ENCODE assay signal across 24 cellular contexts in the genomic region with DNA sequence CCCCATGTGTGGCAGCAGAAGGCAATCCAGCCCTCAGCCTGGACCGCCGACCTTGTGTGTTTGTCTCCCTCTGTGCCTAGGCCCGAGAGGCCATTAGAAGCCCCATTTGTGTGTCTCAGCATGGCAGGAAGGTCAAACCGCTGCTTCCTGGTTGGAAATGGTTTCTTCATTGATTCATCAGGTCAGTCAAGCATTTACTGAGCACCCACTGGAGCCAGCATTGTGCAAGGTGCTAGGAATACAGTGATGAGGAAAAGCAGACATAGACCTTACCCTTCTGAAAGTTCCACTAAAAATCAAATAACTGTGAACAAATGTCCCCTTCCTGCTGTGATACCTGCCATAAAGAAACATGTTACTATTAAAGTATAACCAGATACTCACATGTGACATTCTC.
DNase-seq lines count a peak whose midpoint lies in the region; ATAC-seq and TF ChIP-seq lines count a peak whose summit lies in the region.
"Had no signal": no experiment of that assay in that cellular context is flagged by ENCODE, and none has a peak within 500 bp of the region (broad histone marks: within the 10 kb centered on the region; RNA-seq: fewer than 3 reads in every experiment).

No MANE protein-coding gene starts in this region.

- ATAC-seq in upper lobe of left lung (ENCODE audit: low FRiP score in 2 of 2) (no peak), HG03460 (IDR thresholded peaks at IDR 0.05; ENCODE audit: unreplicated experiment) (no peak)
- ATAC-seq: activated naive CD8-positive, alpha-beta T cell treated with anti-CD3 and anti-CD28 coated beads, Interleukin-2, amount 50 U/mL, for 24 hours; stimulated activated effector memory CD8-positive, alpha-beta T cell treated with anti-CD3 and anti-CD28 coated beads, Interleukin-12 subunit alpha, Interleukin-12 subunit beta, amount 100 ng/mL, for 72 hours had no signal

- 66% methylated on average over 4 of the region's 4 CpGs for WGBS in prostate gland
- 84 to 87% methylated on average over 4 of the region's 4 CpGs for WGBS in upper lobe of left lung, 2 donors

- intact Hi-C loops in ascending aorta (cut with DNase I), result no loop called here
- intact Hi-C loops in prostate gland (cut with DNase I), result no loop called here

- DNase-seq in ascending aorta (ENCODE audit: low spot score in 2 of 2) (no peak), kidney tubule cell (ENCODE audit: low spot score) (peak; percentile 65), prostate gland (ENCODE audit: low spot score) (no peak), upper lobe of left lung (no peak), COLO668 (lab: John Stamatoyannopoulos, UW; ENCODE audit: unreplicated experiment) (no peak), NCI-H526 treated with DMSO at 0.1 percent for 48 hours (lab: John Stamatoyannopoulos, UW) (no peak)
- DNase-seq: activated CD4-positive, alpha-beta T cell treated with anti-CD3 and anti-CD28 coated beads, Interleukin-2, amount 50 U/mL, for 48 hours; activated naive CD4-positive, alpha-beta T cell; activated naive CD8-positive, alpha-beta T cell treated with anti-CD3 and anti-CD28 coated beads, Interleukin-2, amount 50 U/mL, for 24 hours; activated T-cell treated with anti-CD3 and anti-CD28 coated beads, Interleukin-2, amount 50 U/mL, for 48 hours; COR-L47; endodermal cell; foreskin melanocyte; H7; Kasumi-1; MV-4-11; NCI-H1436 treated with DMSO at 0.1 percent for 48 hours; NCI-H226; nephron progenitor cell; pancreas; PC-9 had no signal

- TF ChIP-seq POLR2A in prostate gland (IDR thresholded peaks at IDR 0.05) (no peak), upper lobe of left lung (IDR thresholded peaks at IDR 0.05) (no peak)

- H3K4me1 ChIP-seq in ascending aorta (peaks cover 30 to 73% of the 10 kb centered on the region in 2 donors), prostate gland (replicated peaks) (peaks cover 9% of the 10 kb centered on the region), upper lobe of left lung (peaks cover 3 to 21% (median 10%) of the 10 kb centered on the region in 4 donors)

- H3K27ac ChIP-seq in ascending aorta (peak overlapping the region; percentile 95 to 96), prostate gland (peak overlapping the region; percentile 72 to 75), upper lobe of left lung (peak overlapping the region in 3 of 4 donors; percentile 45 to 60 (median 58))
- H3K27ac ChIP-seq: PC-9, SK-N-MC had no signal

- TF ChIP-seq CTCF in ascending aorta (IDR thresholded peaks at IDR 0.05) (no peak), prostate gland (IDR thresholded peaks at IDR 0.05) (no peak), upper lobe of left lung (IDR thresholded peaks at IDR 0.05) (no peak)

- no peaks in the 10 kb centered on the region for H3K27me3 ChIP-seq in ascending aorta
- H3K27me3 ChIP-seq in prostate gland (replicated peaks; ENCODE audit: insufficient read depth), result no peaks in the 10 kb centered on the region
- H3K27me3 ChIP-seq in upper lobe of left lung, result no peaks in the 10 kb centered on the region
- H3K27me3 ChIP-seq: pancreas had no signal

- H3K4me3 ChIP-seq in ascending aorta (no peak overlapping the region), prostate gland (no peak overlapping the region), upper lobe of left lung (no peak overlapping the region)
- H3K4me3 ChIP-seq: pancreas, PC-9, SK-N-MC had no signal

- H3K36me3 ChIP-seq in ascending aorta (no peaks in the 10 kb centered on the region), prostate gland (no peaks in the 10 kb centered on the region), upper lobe of left lung (no peaks in the 10 kb centered on the region)
- H3K36me3 ChIP-seq: pancreas had no signal

- no peak for TF ChIP-seq EP300 in upper lobe of left lung (IDR thresholded peaks at IDR 0.05)

- H3K9me3 ChIP-seq in ascending aorta, result no peaks in the 10 kb centered on the region
- no peaks in the 10 kb centered on the region for H3K9me3 ChIP-seq in prostate gland
- H3K9me3 ChIP-seq in upper lobe of left lung, result no peaks in the 10 kb centered on the region
- H3K9me3 ChIP-seq: pancreas had no signal
